Comparison of ENCODE assay signal across 9 cellular contexts in genomic region chr3:5071061-5071460, GRCh38. TPM values are rescaled to one million over a fixed set of nuclear protein-coding genes. Genes with fewer than 3 reads are reported as not detected.
A peak's percentile ranks its signal among the peaks of the same experiment; 100 is the strongest.
DNase-seq lines count a peak whose midpoint lies in the region; ATAC-seq and TF ChIP-seq lines count a peak whose summit lies in the region.
"Had no signal": no experiment of that assay in that cellular context is flagged by ENCODE, and none has a peak within 500 bp of the region (broad histone marks: within the 10 kb centered on the region; RNA-seq: fewer than 3 reads in every experiment).

No MANE protein-coding gene starts in this region.

- no peaks in the 10 kb centered on the region for H3K9me3 ChIP-seq in SK-N-SH
- no peaks in the 10 kb centered on the region for H3K9me3 ChIP-seq in stomach smooth muscle (ENCODE audit: control insufficient read depth in 2 of 2, low read length in 2 of 2)
- H3K9me3 ChIP-seq: right lobe of liver had no signal

- H3K79me2 ChIP-seq in SK-N-SH (ENCODE audit: insufficient read depth): no peaks in the 10 kb centered on the region

- no peak overlapping the region for H3K4me3 ChIP-seq in SK-N-SH (ENCODE audit: low read depth in 2 of 2, low read length in 1 of 2)
- H3K4me3 ChIP-seq in fibroblast of pulmonary artery (replicated peaks; ENCODE audit: low read depth, low read length): no peak overlapping the region
- H3K4me3 ChIP-seq in stomach smooth muscle (ENCODE audit: low read length in 2 of 2): no peak overlapping the region
- H3K4me3 ChIP-seq: right lobe of liver had no signal

- H3K27me3 ChIP-seq in SK-N-SH (ENCODE audit: insufficient read depth) (peaks cover 6% of the 10 kb centered on the region; the same call in 1 of the 2 replicates), stomach smooth muscle (ENCODE audit: control insufficient read depth in 1 of 2, insufficient read depth in 2 of 2, low read length in 2 of 2) (no peaks in the 10 kb centered on the region)
- H3K27me3 ChIP-seq: right lobe of liver had no signal

- no peak overlapping the region for H3K4me2 ChIP-seq in SK-N-SH

- H3K27ac ChIP-seq in SK-N-SH (ENCODE audit: low read depth in 2 of 2, low read length in 1 of 2) (no peak overlapping the region), stomach smooth muscle (ENCODE audit: low read length) (peak overlapping the region; percentile 11)
- H3K27ac ChIP-seq: right lobe of liver had no signal

- no peak overlapping the region for H2AFZ ChIP-seq in SK-N-SH (ENCODE audit: low read depth)

- H3K9me2 ChIP-seq in SK-N-SH: no peaks in the 10 kb centered on the region

- TF ChIP-seq EP300 in SK-N-SH (IDR thresholded peaks at IDR 0.05; ENCODE audit: borderline replicate concordance in 1 of 2, low read depth in 1 of 2, low read length in 1 of 2): no peak

- H3K9ac ChIP-seq in SK-N-SH (no peak overlapping the region), stomach smooth muscle (ENCODE audit: low read length in 2 of 2) (no peak overlapping the region)

- no peaks in the 10 kb centered on the region for H3F3A ChIP-seq in SK-N-SH (replicated peaks; ENCODE audit: insufficient read depth)

- H3K4me1 ChIP-seq in SK-N-SH (ENCODE audit: control insufficient read depth in 1 of 2, insufficient read depth in 2 of 2, low read depth in 1 of 2, low read length in 1 of 2): no peaks in the 10 kb centered on the region
- H3K4me1 ChIP-seq in stomach smooth muscle (ENCODE audit: control insufficient read depth, insufficient read depth, low read length): no peaks in the 10 kb centered on the region

- no peak for TF ChIP-seq CTCF in SK-N-SH (IDR thresholded peaks at IDR 0.05)
- no peak for TF ChIP-seq CTCF in fibroblast of pulmonary artery (IDR thresholded peaks at IDR 0.05; ENCODE audit: low read length, missing control alignments)
- TF ChIP-seq CTCF in GM10248 (IDR thresholded peaks at IDR 0.05; ENCODE audit: control extremely low read depth, extremely low read depth, low read depth, missing control alignments): no peak

- no peaks in the 10 kb centered on the region for H4K20me1 ChIP-seq in SK-N-SH (ENCODE audit: insufficient read depth)

- CTCF ChIA-PET in SK-N-SH (lab: Yijun Ruan, JAX) (interaction anchor here (2.5 kb wide), 1 partner anchor 13 kb away, joined by 8 read pairs; no protein-coding TSS in a partner anchor), GM10248 (lab: Yijun Ruan, JAX) (no interaction called here)

- no peak for TF ChIP-seq RAD21 in SK-N-SH (IDR thresholded peaks at IDR 0.05; ENCODE audit: low read length)

- H3K36me3 ChIP-seq in SK-N-SH (replicated peaks in 1 of 2; ENCODE audit: control insufficient read depth in 1 of 2, insufficient read depth in 2 of 2, low read length in 1 of 2): no peaks in the 10 kb centered on the region
- no peaks in the 10 kb centered on the region for H3K36me3 ChIP-seq in stomach smooth muscle (ENCODE audit: control insufficient read depth in 2 of 2, insufficient read depth in 2 of 2, low read length in 2 of 2)
- H3K36me3 ChIP-seq: right lobe of liver had no signal

- POLR2A ChIA-PET in SK-N-SH (lab: Yijun Ruan, JAX): no interaction called here
- POLR2A ChIA-PET in GM10248 (lab: Yijun Ruan, JAX): no interaction called here

- peak; percentile 58 for DNase-seq in HCEC 1CT
- DNase-seq in SK-N-SH: no peak
- DNase-seq in fibroblast of pulmonary artery (ENCODE audit: low read depth): peak; percentile 73
- no peak for DNase-seq in GM10248 (ENCODE audit: extremely low spot score)
- no peak for DNase-seq in NCI-H128 (lab: John Stamatoyannopoulos, UW; ENCODE audit: unreplicated experiment)
- DNase-seq: activated B cell treated with CpG ODN at 0.5 μM for 24 hours, right lobe of liver had no signal

- 72% methylated on average over 7 of the region's 7 CpGs for WGBS in SK-N-SH (ENCODE audit: low lambda C conversion rate)

- ATAC-seq in GM21529 (IDR thresholded peaks at IDR 0.05; ENCODE audit: unreplicated experiment): no peak
- ATAC-seq: right lobe of liver had no signal

TF ChIP-seq in SK-N-SH, 30 proteins besides CTCF, POLR2A, EP300 and RAD21:
- no peak for TF ChIP-seq SIN3A (IDR thresholded peaks at IDR 0.05; ENCODE audit: borderline replicate concordance, low read depth, low read length)
- TF ChIP-seq RCOR1 (IDR thresholded peaks at IDR 0.05; ENCODE audit: low read length): no peak
- peak; percentile 18; the same call in 1 of the 2 replicates for TF ChIP-seq NFIC (IDR thresholded peaks at IDR 0.05; ENCODE audit: borderline replicate concordance)

RNA-seq across cellular contexts. Expression of gene ARL8B, which starts 51.0 kb away (rescaled TPM):
- polyA plus RNA-seq in SK-N-SH (2012; rRNA removed): 16.2 and 21.9 TPM in 2 replicates
- 40.1 and 45.6 TPM in 2 replicates for polyA plus RNA-seq in SK-N-SH (2012; cell fraction: cytosol; rRNA removed)
- 19.9 and 22.3 TPM in 2 replicates for polyA plus RNA-seq in SK-N-SH (2012; cell fraction: nucleus; rRNA removed)

Comparison
In these comparisons a context has a peak if more than half of its experiments do, and no peak if none do; other contexts are left out.
1. DNase-seq: peak in HCEC 1CT (single experiment) and fibroblast of pulmonary artery (single experiment); none in SK-N-SH (single experiment), GM10248 (single experiment) and NCI-H128 (single experiment).